ENCODE assay signal across 8 cellular contexts in the genomic region with DNA sequence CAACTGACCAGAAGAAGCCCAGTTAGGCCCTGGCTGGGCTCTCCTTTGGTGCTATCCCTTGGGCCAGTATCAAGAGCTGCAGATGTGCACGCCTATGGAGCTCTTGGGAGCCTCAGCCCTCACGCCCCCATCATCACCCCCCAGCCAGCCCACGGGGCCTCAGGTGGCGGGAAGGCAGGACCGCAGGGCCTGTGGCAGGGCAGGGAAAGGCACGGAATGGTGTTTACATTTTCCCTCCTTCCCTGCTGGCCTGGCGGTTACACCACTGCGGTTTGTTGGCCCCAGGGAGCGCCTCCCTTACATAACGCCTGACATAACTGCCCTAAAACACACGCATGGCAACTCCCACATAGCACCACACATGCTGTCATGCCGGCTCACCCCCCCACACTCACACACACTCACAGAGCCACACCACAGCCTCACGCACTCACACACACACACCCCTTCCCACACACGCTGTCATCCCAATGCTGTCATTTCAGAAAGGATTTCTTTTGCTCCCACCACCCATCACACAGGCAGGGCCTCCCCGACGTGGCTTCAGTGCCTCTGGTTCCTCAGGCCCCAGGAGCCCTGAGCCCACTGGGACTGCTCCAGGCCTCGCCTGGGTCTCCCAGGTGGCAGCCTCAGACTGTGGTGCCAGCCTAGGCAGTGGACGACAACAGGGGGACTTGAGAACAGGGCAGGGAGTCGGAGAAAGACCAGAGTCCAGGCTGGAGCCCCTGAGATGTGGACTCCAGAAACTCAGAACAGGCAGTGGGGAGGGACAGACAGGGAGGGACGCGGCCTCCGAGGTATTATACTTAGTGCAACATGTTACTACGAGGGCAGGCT. TPM values are rescaled to one million over a fixed set of nuclear protein-coding genes. Genes with fewer than 3 reads are reported as not detected.
DNase-seq lines count a peak whose midpoint lies in the region; ATAC-seq, FAIRE-seq and TF ChIP-seq lines count a peak whose summit lies in the region.

No MANE protein-coding gene starts in this region.

- no peaks in the 10 kb centered on the region for H3K36me3 ChIP-seq in CD4-positive, CD25-positive, alpha-beta regulatory T cell (ENCODE audit: control insufficient read depth, insufficient read depth, low read length)

- no peak overlapping the region for H3K4me3 Mint-ChIP-seq in CD4-positive, CD25-positive, alpha-beta regulatory T cell
- H3K4me3 Mint-ChIP-seq in Calu3 (ENCODE audit: low read depth, unreplicated experiment) = no peak overlapping the region

- H3K4me3 ChIP-seq in CD4-positive, CD25-positive, alpha-beta regulatory T cell (ENCODE audit: low read depth, low read length) = no peak overlapping the region

- no peaks in the 10 kb centered on the region for H3K27me3 Mint-ChIP-seq in CD4-positive, CD25-positive, alpha-beta regulatory T cell
- no peaks in the 10 kb centered on the region for H3K27me3 Mint-ChIP-seq in Calu3 (ENCODE audit: unreplicated experiment)

- peaks cover 0 to 34% (median 8%) of the 10 kb centered on the region in 4 donors for H3K4me1 Mint-ChIP-seq in CD4-positive, CD25-positive, alpha-beta regulatory T cell
- peaks cover 41% of the 10 kb centered on the region for H3K4me1 Mint-ChIP-seq in Calu3 (ENCODE audit: low read depth, unreplicated experiment)

- no TSS peak for BruUV-seq in Calu3 (replicated peaks; lab: Mats Ljungman, UMichigan)

- no peaks in the 10 kb centered on the region for H3K4me1 ChIP-seq in CD4-positive, CD25-positive, alpha-beta regulatory T cell (ENCODE audit: control insufficient read depth, insufficient read depth, low read length, poor library complexity, severe bottlenecking)

- no peak overlapping the region for H3K27ac ChIP-seq in CD4-positive, CD25-positive, alpha-beta regulatory T cell (ENCODE audit: insufficient read depth, low read length, poor library complexity, severe bottlenecking)

- ATAC-seq in CD4-positive, CD25-positive, alpha-beta regulatory T cell (ENCODE audit: low read depth in 2 of 2) = no peak
- ATAC-seq in esophagus mucosa = peak; percentile 24
- ATAC-seq in SK-N-SH treated with all-trans-retinoic acid at 6 μM for 48 hours = no peak
- no peak for ATAC-seq in GM21360 (IDR thresholded peaks at IDR 0.05; ENCODE audit: unreplicated experiment)

- H3K36me3 Mint-ChIP-seq in CD4-positive, CD25-positive, alpha-beta regulatory T cell = peaks cover 10% of the 10 kb centered on the region
- no peaks in the 10 kb centered on the region for H3K36me3 Mint-ChIP-seq in Calu3 (ENCODE audit: insufficient read depth, unreplicated experiment)

- H3K9me3 Mint-ChIP-seq in CD4-positive, CD25-positive, alpha-beta regulatory T cell = peaks cover 0 to 2% (median 0%) of the 10 kb centered on the region in 7 donors
- H3K9me3 Mint-ChIP-seq in Calu3 (ENCODE audit: low read depth, unreplicated experiment) = no peaks in the 10 kb centered on the region

- no peak for DNase-seq in CD4-positive, CD25-positive, alpha-beta regulatory T cell
- DNase-seq in OCI-M1 (lab: John Stamatoyannopoulos, UW) = peak; percentile 99
- DNase-seq in pons (ENCODE audit: low spot score) = peak; percentile 7
- no peak for DNase-seq in RCC 7860 (ENCODE audit: low spot score)
- no peak for DNase-seq in Calu3

- intact Hi-C loops in Calu3 (cut with micrococcal nuclease; ENCODE audit: unreplicated experiment) = no loop called here

- no peaks in the 10 kb centered on the region for H3K27me3 ChIP-seq in CD4-positive, CD25-positive, alpha-beta regulatory T cell (ENCODE audit: control insufficient read depth, insufficient read depth, low read length)

- no peak for FAIRE-seq in RCC 7860 (lab: Jason Lieb, UNC)

- no peak for TF ChIP-seq CTCF in Calu3 (IDR thresholded peaks at IDR 0.05; ENCODE audit: unreplicated experiment)

- H3K27ac Mint-ChIP-seq in CD4-positive, CD25-positive, alpha-beta regulatory T cell = peak overlapping the region in 2 of 3 donors; percentile 73 to 84
- H3K27ac Mint-ChIP-seq in Calu3 (ENCODE audit: unreplicated experiment) = no peak overlapping the region

- H3K9me3 ChIP-seq in CD4-positive, CD25-positive, alpha-beta regulatory T cell (ENCODE audit: control insufficient read depth in 2 of 2, low read length in 2 of 2) = no peaks in the 10 kb centered on the region

- CTCF ChIA-PET in Calu3 (lab: Charles Lee) = no interaction called here

TF ChIP-seq in SK-N-SH treated with all-trans-retinoic acid at 6 μM for 48 hours, 23 proteins besides CTCF, POLR2A, EP300 and RAD21:
- TF ChIP-seq SNAI2 (CRISPR knock-in tag; IDR thresholded peaks at IDR 0.05) (no peak), ZNF8 (CRISPR knock-in tag; IDR thresholded peaks at IDR 0.05) (no peak), TCF4 (CRISPR knock-in tag; IDR thresholded peaks at IDR 0.05; ENCODE audit: borderline replicate concordance) (no peak), ARNTL (CRISPR knock-in tag; IDR thresholded peaks at IDR 0.05; ENCODE audit: borderline replicate concordance, low read depth) (no peak), ZFP3 (CRISPR knock-in tag; IDR thresholded peaks at IDR 0.05) (no peak), GLIS3 (CRISPR knock-in tag; IDR thresholded peaks at IDR 0.05) (no peak), ZNF565 (CRISPR knock-in tag; conservative IDR thresholded peaks at IDR 0.05; ENCODE audit: low read depth) (no peak), ISL1 (CRISPR knock-in tag; IDR thresholded peaks at IDR 0.05) (no peak), ESRRG (CRISPR knock-in tag; IDR thresholded peaks at IDR 0.05) (no peak), TOX (CRISPR knock-in tag; IDR thresholded peaks at IDR 0.05; ENCODE audit: borderline replicate concordance) (no peak), RARB (CRISPR knock-in tag; IDR thresholded peaks at IDR 0.05) (no peak), ZFP30 (CRISPR knock-in tag; IDR thresholded peaks at IDR 0.05) (no peak), ZNF70 (CRISPR knock-in tag; IDR thresholded peaks at IDR 0.05) (no peak), BACH2 (CRISPR knock-in tag; IDR thresholded peaks at IDR 0.05; ENCODE audit: borderline replicate concordance) (no peak)
- TF ChIP-seq, protein P1, sequence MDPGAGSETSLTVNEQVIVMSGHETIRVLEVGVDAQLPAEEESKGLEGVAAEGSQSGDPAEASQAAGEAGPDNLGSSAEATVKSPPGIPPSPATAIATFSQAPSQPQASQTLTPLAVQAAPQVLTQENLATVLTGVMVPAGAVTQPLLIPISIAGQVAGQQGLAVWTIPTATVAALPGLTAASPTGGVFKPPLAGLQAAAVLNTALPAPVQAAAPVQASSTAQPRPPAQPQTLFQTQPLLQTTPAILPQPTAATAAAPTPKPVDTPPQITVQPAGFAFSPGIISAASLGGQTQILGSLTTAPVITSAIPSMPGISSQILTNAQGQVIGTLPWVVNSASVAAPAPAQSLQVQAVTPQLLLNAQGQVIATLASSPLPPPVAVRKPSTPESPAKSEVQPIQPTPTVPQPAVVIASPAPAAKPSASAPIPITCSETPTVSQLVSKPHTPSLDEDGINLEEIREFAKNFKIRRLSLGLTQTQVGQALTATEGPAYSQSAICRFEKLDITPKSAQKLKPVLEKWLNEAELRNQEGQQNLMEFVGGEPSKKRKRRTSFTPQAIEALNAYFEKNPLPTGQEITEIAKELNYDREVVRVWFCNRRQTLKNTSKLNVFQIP (CRISPR knock-in tag; IDR thresholded peaks at IDR 0.05; ENCODE audit: borderline replicate concordance, low read depth) = no peak
- TF ChIP-seq, protein P2, sequence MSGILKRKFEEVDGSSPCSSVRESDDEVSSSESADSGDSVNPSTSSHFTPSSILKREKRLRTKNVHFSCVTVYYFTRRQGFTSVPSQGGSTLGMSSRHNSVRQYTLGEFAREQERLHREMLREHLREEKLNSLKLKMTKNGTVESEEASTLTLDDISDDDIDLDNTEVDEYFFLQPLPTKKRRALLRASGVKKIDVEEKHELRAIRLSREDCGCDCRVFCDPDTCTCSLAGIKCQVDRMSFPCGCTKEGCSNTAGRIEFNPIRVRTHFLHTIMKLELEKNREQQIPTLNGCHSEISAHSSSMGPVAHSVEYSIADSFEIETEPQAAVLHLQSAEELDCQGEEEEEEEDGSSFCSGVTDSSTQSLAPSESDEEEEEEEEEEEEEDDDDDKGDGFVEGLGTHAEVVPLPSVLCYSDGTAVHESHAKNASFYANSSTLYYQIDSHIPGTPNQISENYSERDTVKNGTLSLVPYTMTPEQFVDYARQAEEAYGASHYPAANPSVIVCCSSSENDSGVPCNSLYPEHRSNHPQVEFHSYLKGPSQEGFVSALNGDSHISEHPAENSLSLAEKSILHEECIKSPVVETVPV (CRISPR knock-in tag; IDR thresholded peaks at IDR 0.05) = no peak
- TF ChIP-seq, protein P3, sequence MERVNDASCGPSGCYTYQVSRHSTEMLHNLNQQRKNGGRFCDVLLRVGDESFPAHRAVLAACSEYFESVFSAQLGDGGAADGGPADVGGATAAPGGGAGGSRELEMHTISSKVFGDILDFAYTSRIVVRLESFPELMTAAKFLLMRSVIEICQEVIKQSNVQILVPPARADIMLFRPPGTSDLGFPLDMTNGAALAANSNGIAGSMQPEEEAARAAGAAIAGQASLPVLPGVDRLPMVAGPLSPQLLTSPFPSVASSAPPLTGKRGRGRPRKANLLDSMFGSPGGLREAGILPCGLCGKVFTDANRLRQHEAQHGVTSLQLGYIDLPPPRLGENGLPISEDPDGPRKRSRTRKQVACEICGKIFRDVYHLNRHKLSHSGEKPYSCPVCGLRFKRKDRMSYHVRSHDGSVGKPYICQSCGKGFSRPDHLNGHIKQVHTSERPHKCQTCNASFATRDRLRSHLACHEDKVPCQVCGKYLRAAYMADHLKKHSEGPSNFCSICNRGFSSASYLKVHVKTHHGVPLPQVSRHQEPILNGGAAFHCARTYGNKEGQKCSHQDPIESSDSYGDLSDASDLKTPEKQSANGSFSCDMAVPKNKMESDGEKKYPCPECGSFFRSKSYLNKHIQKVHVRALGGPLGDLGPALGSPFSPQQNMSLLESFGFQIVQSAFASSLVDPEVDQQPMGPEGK (CRISPR knock-in tag; IDR thresholded peaks at IDR 0.05; ENCODE audit: borderline replicate concordance) = no peak
- TF ChIP-seq, protein P4, sequence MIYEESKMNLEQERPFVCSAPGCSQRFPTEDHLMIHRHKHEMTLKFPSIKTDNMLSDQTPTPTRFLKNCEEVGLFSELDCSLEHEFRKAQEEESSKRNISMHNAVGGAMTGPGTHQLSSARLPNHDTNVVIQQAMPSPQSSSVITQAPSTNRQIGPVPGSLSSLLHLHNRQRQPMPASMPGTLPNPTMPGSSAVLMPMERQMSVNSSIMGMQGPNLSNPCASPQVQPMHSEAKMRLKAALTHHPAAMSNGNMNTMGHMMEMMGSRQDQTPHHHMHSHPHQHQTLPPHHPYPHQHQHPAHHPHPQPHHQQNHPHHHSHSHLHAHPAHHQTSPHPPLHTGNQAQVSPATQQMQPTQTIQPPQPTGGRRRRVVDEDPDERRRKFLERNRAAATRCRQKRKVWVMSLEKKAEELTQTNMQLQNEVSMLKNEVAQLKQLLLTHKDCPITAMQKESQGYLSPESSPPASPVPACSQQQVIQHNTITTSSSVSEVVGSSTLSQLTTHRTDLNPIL (CRISPR knock-in tag; IDR thresholded peaks at IDR 0.05; ENCODE audit: low read depth) = no peak

RNA-seq across cellular contexts. Expression of a gene that starts 15.7 kb away (rescaled TPM):
- total RNA-seq in CD4-positive, CD25-positive, alpha-beta regulatory T cell = 874 TPM
- 100 to 1,000 TPM; 119 to 155 (median 128) TPM for polyA plus RNA-seq in CD4-positive, CD25-positive, alpha-beta regulatory T cell
- total RNA-seq in esophagus mucosa (71.0 TPM), Calu3 (2022) (90.7 and 120 TPM in 2 replicates)

Comparison
In these comparisons a context has a peak if more than half of its experiments do, and no peak if none do; other contexts are left out.
1. DNase-seq: peak in OCI-M1 (single experiment) and pons (single experiment); none in CD4-positive, CD25-positive, alpha-beta regulatory T cell (0 of 3), RCC 7860 (single experiment) and Calu3 (single experiment).